Comparison of ENCODE assay signal across 8 cellular contexts in genomic region chr6:36546958-36547645, GRCh38. TPM values are rescaled to one million over a fixed set of nuclear protein-coding genes. Genes with fewer than 3 reads are reported as not detected.
DNase-seq lines count a peak whose midpoint lies in the region; ATAC-seq and TF ChIP-seq lines count a peak whose summit lies in the region.

Gene STK38 (minus strand): TSS chr6:36547479. CDS start chr6:36540202, 7,277 bp downstream.

- peak; percentile 80 for ATAC-seq in GM19351 (IDR thresholded peaks at IDR 0.05; ENCODE audit: unreplicated experiment)
- peak; percentile 44 for ATAC-seq in HG03558 (IDR thresholded peaks at IDR 0.05; ENCODE audit: extremely low read depth, unreplicated experiment)
- peak; percentile 95 for ATAC-seq in left lobe of liver

- no peaks in the 10 kb centered on the region for H3K27me3 ChIP-seq in BE2C

- DNase-seq in BE2C (peak; percentile 95), NCI-H748 (lab: John Stamatoyannopoulos, UW; ENCODE audit: unreplicated experiment) (peak; percentile 94), dedifferentiated amniotic fluid mesenchymal stem cell (ENCODE audit: extremely low spot score) (peak; percentile 58), left lobe of liver (ENCODE audit: low spot score) (peak; percentile 94)
- DNase-seq in activated CD4-positive, alpha-beta T cell treated with anti-CD3 and anti-CD28 coated beads, Interleukin-2, amount 50 U/mL, for 1 hour: peak; percentile 92
- peak; percentile 95 to 96 for DNase-seq in stimulated activated CD4-positive, alpha-beta T cell treated with anti-CD3 and anti-CD28 coated beads, Interleukin-2, amount 100 ng/mL, for 24 hours

- no peaks in the 10 kb centered on the region for H3K36me3 ChIP-seq in BE2C

- no peaks in the 10 kb centered on the region for H3K9me3 ChIP-seq in BE2C

- peaks cover 3% of the 10 kb centered on the region; the same call in 1 of the 2 replicates for H3K4me1 ChIP-seq in BE2C

- TF ChIP-seq CTCF in BE2C (IDR thresholded peaks at IDR 0.05; ENCODE audit: low read depth, low read length): 0 out of 2 replicates have a peak, but pooled peaks have one; percentile 2

- H3K4me3 ChIP-seq in BE2C (ENCODE audit: low read depth, low read length): peak within 1 kb of the TSS; percentile 94

RNA-seq across cellular contexts. Expression of gene STK38, which starts in this region (rescaled TPM):
- 7.6 TPM for polyA plus RNA-seq in BE2C (2012; ENCODE audit: insufficient read depth, insufficient read length, low read depth)
- total RNA-seq in left lobe of liver: 13.5 TPM

Comparison
In these comparisons a context has a peak if more than half of its experiments do, and no peak if none do; other contexts are left out.
1. Peak in every context shown above with its lines: DNase-seq, ATAC-seq and H3K4me3 ChIP-seq.
2. ATAC-seq: peak in every context shown above with its lines; median percentile 95 in left lobe of liver; 80 in GM19351; 44 in HG03558.